ENCODE assay signal across 14 cellular contexts in the genomic region with DNA sequence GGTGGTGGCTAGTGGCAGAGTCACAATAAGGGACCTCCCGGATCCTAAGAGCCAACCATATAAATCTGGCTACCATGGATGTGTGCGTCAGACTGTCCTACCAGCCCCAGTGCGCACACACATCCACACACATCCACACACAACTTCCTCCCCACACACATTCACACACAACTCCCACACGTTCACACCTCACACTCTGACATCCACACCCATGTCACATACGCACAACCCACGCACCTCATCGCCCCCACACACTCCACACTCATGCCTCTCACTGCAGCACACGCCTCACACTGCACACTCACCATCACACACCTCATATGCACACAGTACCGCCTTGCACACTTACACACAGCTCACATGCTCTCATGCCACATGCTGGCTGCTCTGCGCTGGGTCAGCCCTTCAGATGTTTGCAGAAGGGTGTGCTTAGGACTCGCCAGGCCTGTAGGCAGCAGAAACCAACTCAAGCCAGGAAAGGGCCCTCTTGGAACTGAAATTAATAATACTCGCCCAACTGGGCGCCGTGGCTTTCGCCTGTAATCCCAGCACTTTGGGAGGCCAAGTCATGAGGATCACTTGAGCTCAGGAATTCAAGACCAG. TPM values are rescaled to one million over a fixed set of nuclear protein-coding genes. Genes with fewer than 3 reads are reported as not detected.
DNase-seq lines count a peak whose midpoint lies in the region; ATAC-seq and TF ChIP-seq lines count a peak whose summit lies in the region.
"Had no signal": no experiment of that assay in that cellular context is flagged by ENCODE, and none has a peak within 500 bp of the region (broad histone marks: within the 10 kb centered on the region; RNA-seq: fewer than 3 reads in every experiment).

No MANE protein-coding gene starts in this region.

- H3T11ph ChIP-seq in H9 (ENCODE audit: low read length) = no peak overlapping the region

- WGBS in H9 (ENCODE audit: extremely low coverage, insufficient read length, low lambda C conversion rate) = 100% methylated on average over 5 of the region's 15 CpGs

- no peak for DNase-seq in Calu3
- no peak for DNase-seq in H9
- DNase-seq in central memory CD8-positive, alpha-beta T cell (ENCODE audit: low spot score in 2 of 2) = no peak
- no peak for DNase-seq in RKO (ENCODE audit: low spot score)
- DNase-seq in DMS53 (lab: John Stamatoyannopoulos, UW) = no peak
- no peak for DNase-seq in NCI-H2227 (lab: John Stamatoyannopoulos, UW; ENCODE audit: unreplicated experiment)
- DNase-seq: amygdala, DMS153, occipital lobe, SHP77 treated with DMSO at 0.1 percent for 48 hours, substantia nigra had no signal

- H3K79me1 ChIP-seq in H9 (ENCODE audit: insufficient read depth, low read depth, low read length, poor library complexity, severe bottlenecking) = no peaks in the 10 kb centered on the region

- H2BK15ac ChIP-seq in H9 (ENCODE audit: low read depth, low read length) = no peak overlapping the region

- intact Hi-C loops in Calu3 (cut with micrococcal nuclease; ENCODE audit: unreplicated experiment) = no loop called here

- H3K23ac ChIP-seq in H9 (ENCODE audit: insufficient read length, low read depth, low read length) = no peak overlapping the region

- no peak overlapping the region for H3K4me2 ChIP-seq in H9 (ENCODE audit: insufficient read depth, insufficient read length, low read length)

- H3K79me2 ChIP-seq in H9 (ENCODE audit: insufficient read depth, low read length) = 0 out of 2 replicates have a peak, but pooled peaks cover 2% of the 10 kb centered on the region

- peaks cover 26% of the 10 kb centered on the region for H3K4me1 Mint-ChIP-seq in Calu3 (ENCODE audit: low read depth, unreplicated experiment)
- peaks cover 12 to 13% of the 10 kb centered on the region in 2 experiments for H3K4me1 Mint-ChIP-seq in H9
- H3K4me1 Mint-ChIP-seq in central memory CD8-positive, alpha-beta T cell = no peaks in the 10 kb centered on the region
- peaks cover 10% of the 10 kb centered on the region for H3K4me1 Mint-ChIP-seq in nephron

- no peak overlapping the region for H2AFZ ChIP-seq in H9 (ENCODE audit: low read length)

- no peak for ATAC-seq in central memory CD8-positive, alpha-beta T cell (replicated peaks; ENCODE audit: extremely low read depth, poor library complexity, severe bottlenecking)
- ATAC-seq in GM21529 (IDR thresholded peaks at IDR 0.05; ENCODE audit: unreplicated experiment) = no peak

- no peak overlapping the region for H2BK12ac ChIP-seq in H9 (ENCODE audit: insufficient read length, low read depth, low read length)

- no peak overlapping the region for H2BK120ac ChIP-seq in H9 (ENCODE audit: low read depth, low read length, poor library complexity, severe bottlenecking)

- H3K18ac ChIP-seq in H9 (ENCODE audit: insufficient read length, low read depth, low read length) = no peak overlapping the region

- H2AK5ac ChIP-seq in H9 (ENCODE audit: insufficient read length, low read length) = no peak overlapping the region

- H3K4me1 ChIP-seq in H9 (ENCODE audit: insufficient read depth, low read length) = no peaks in the 10 kb centered on the region

- H2BK5ac ChIP-seq in H9 (ENCODE audit: insufficient read length, low read length) = no peak overlapping the region

- H3K27ac ChIP-seq in H9 (ENCODE audit: insufficient read length, low read depth, low read length) = no peak overlapping the region
- H3K27ac ChIP-seq: epithelial cell of prostate had no signal

- BruUV-seq in Calu3 (replicated peaks; lab: Mats Ljungman, UMichigan) = no TSS peak

- CTCF ChIA-PET in Calu3 (lab: Charles Lee) = no interaction called here

- H3K9me3 ChIP-seq in H9 (ENCODE audit: control insufficient read depth, low read depth, low read length) = no peaks in the 10 kb centered on the region

- no peak overlapping the region for H3K56ac ChIP-seq in H9 (ENCODE audit: insufficient read length, low read depth, low read length)

- no peak overlapping the region for H3K9ac ChIP-seq in H9 (ENCODE audit: extremely low read depth, insufficient read length, low read length)

- H4K91ac ChIP-seq in H9 (ENCODE audit: insufficient read length, low read depth, low read length) = no peak overlapping the region

- no peak overlapping the region for H2BK20ac ChIP-seq in H9 (ENCODE audit: low read depth, low read length, poor library complexity, severe bottlenecking)

- H3K4me3 Mint-ChIP-seq in Calu3 (ENCODE audit: low read depth, unreplicated experiment) (peak overlapping the region; percentile 31), H9 (peak overlapping the region; percentile 68 to 80), nephron (peak overlapping the region; percentile 61 to 70 (median 69))
- peak overlapping the region; percentile 1 for H3K4me3 Mint-ChIP-seq in central memory CD8-positive, alpha-beta T cell

- H4K5ac ChIP-seq in H9 (ENCODE audit: insufficient read length, low read depth, low read length) = no peak overlapping the region

- H3K27ac Mint-ChIP-seq in Calu3 (ENCODE audit: unreplicated experiment) = peak overlapping the region; percentile 74
- H3K27ac Mint-ChIP-seq in H9 = peak overlapping the region in 2 of 3 experiments; percentile 0 to 49; a peak in 2 of 7 replicates
- H3K27ac Mint-ChIP-seq in central memory CD8-positive, alpha-beta T cell (ENCODE audit: low read depth) = no peak overlapping the region
- H3K27ac Mint-ChIP-seq in nephron = no peak overlapping the region

- H3K27me3 Mint-ChIP-seq in Calu3 (ENCODE audit: unreplicated experiment) (no peaks in the 10 kb centered on the region), H9 (ENCODE audit: low read depth) (peaks cover 16% of the 10 kb centered on the region), nephron (ENCODE audit: low read depth) (peaks cover 5% of the 10 kb centered on the region)
- peaks cover 30% of the 10 kb centered on the region for H3K27me3 Mint-ChIP-seq in central memory CD8-positive, alpha-beta T cell

- H3K27me3 ChIP-seq in H9 (ENCODE audit: insufficient read depth, low read length) = no peaks in the 10 kb centered on the region

- peaks cover 37% of the 10 kb centered on the region for H3K36me3 Mint-ChIP-seq in Calu3 (ENCODE audit: insufficient read depth, unreplicated experiment)
- no peaks in the 10 kb centered on the region for H3K36me3 Mint-ChIP-seq in H9 (ENCODE audit: insufficient read depth in 1 of 3, low read depth in 3 of 3)
- no peaks in the 10 kb centered on the region for H3K36me3 Mint-ChIP-seq in central memory CD8-positive, alpha-beta T cell (ENCODE audit: insufficient read depth)
- peaks cover 6% of the 10 kb centered on the region for H3K36me3 Mint-ChIP-seq in nephron (ENCODE audit: low read depth)

- no peak overlapping the region for H4K8ac ChIP-seq in H9 (replicated peaks; ENCODE audit: insufficient read length, low read depth, low read length)

- no peak overlapping the region for H3K14ac ChIP-seq in H9 (ENCODE audit: insufficient read depth, low read length)

- no peaks in the 10 kb centered on the region for H3K23me2 ChIP-seq in H9 (ENCODE audit: insufficient read length, low read depth, low read length, poor library complexity, severe bottlenecking)

- H3K4ac ChIP-seq in H9 (ENCODE audit: low read depth, low read length) = no peak overlapping the region

- no peak for TF ChIP-seq CTCF in Calu3 (IDR thresholded peaks at IDR 0.05; ENCODE audit: unreplicated experiment)
- no peak for TF ChIP-seq CTCF in H9 (conservative IDR thresholded peaks at IDR 0.05)
- no peak for TF ChIP-seq CTCF in nephron (IDR thresholded peaks at IDR 0.05; ENCODE audit: unreplicated experiment in 3 of 3)

- H3K9me3 Mint-ChIP-seq in Calu3 (ENCODE audit: low read depth, unreplicated experiment) (no peaks in the 10 kb centered on the region), H9 (no peaks in the 10 kb centered on the region; a peak in 1 of 5 replicates), nephron (no peaks in the 10 kb centered on the region)
- no peaks in the 10 kb centered on the region for H3K9me3 Mint-ChIP-seq in central memory CD8-positive, alpha-beta T cell

- H4K20me1 ChIP-seq in H9 (ENCODE audit: control insufficient read depth, insufficient read depth, insufficient read length) = no peaks in the 10 kb centered on the region

RNA-seq across cellular contexts. Expression of a gene that starts 3.0 kb away (rescaled TPM):
- total RNA-seq in Calu3 (2022) (0.12 TPM in 1 of 2 replicates, not detected in the other), H9 (2021) (0.88 and 1.0 TPM in 2 replicates)
- total RNA-seq: occipital lobe had no signal

RNA-seq across cellular contexts. Expression of a gene that starts 32.1 kb away (rescaled TPM):
- 56.6 and 62.3 TPM in 2 replicates for total RNA-seq in Calu3 (2022)
- 84.8 and 86.2 TPM in 2 replicates for total RNA-seq in H9 (2021)

Comparison
In these comparisons a context has a peak if more than half of its experiments do, and no peak if none do; other contexts are left out.
1. H3K27ac Mint-ChIP-seq: peak in Calu3 (single experiment) and H9 (2 of 3); none in central memory CD8-positive, alpha-beta T cell (single experiment) and nephron (0 of 3).
2. H3K4me3 Mint-ChIP-seq: peak in every context shown above with its lines; median percentile 74 in H9; 69 in nephron; 31 in Calu3; 1 in central memory CD8-positive, alpha-beta T cell.